ENCODE assay signal across 8 cellular contexts in the genomic region with DNA sequence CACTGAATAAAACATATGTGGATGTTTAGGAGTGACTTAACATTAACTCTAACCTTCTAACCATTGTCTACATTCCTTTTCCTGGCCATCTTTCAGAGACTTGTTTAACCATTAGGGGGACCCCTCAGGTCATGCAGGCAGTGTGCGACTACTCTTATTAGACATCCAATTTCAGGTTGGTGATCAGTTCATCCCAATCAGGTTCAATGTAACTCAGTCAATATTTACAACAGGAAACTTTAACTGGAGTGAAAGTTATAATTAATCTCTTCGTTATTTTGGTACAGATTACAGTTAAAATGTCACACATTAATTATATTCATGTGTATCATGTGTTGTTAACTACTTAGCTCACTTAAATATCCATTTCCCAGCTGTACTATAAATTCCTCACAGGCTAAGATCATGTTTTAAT.
DNase-seq lines count a peak whose midpoint lies in the region; ATAC-seq and TF ChIP-seq lines count a peak whose summit lies in the region.

No MANE protein-coding gene starts in this region.

- no peak for TF ChIP-seq POLR2A in vagina (IDR thresholded peaks at IDR 0.05)

- H3K4me3 ChIP-seq in heart right ventricle (no peak overlapping the region), vagina (no peak overlapping the region)

- H3K9me3 ChIP-seq in heart right ventricle (no peaks in the 10 kb centered on the region), vagina (no peaks in the 10 kb centered on the region)

- WGBS in heart right ventricle, 2 donors: 64 to 66% methylated on average over 2 of the region's 2 CpGs

- no peak overlapping the region for H3K27ac ChIP-seq in heart right ventricle
- no peak overlapping the region for H3K27ac ChIP-seq in vagina

- H3K27me3 ChIP-seq in heart right ventricle (no peaks in the 10 kb centered on the region), vagina (no peaks in the 10 kb centered on the region)

- H3K36me3 ChIP-seq in heart right ventricle (no peaks in the 10 kb centered on the region), vagina (no peaks in the 10 kb centered on the region)

- H3K4me1 ChIP-seq in heart right ventricle: no peaks in the 10 kb centered on the region
- H3K4me1 ChIP-seq in vagina: no peaks in the 10 kb centered on the region

- ATAC-seq in heart right ventricle: peak in 1 of 8 donors; percentile 24
- no peak for ATAC-seq in Right ventricle myocardium superior (ENCODE audit: poor library complexity)
- ATAC-seq in left cardiac atrium: no peak

- TF ChIP-seq CTCF in heart right ventricle (IDR thresholded peaks at IDR 0.05): peak in 7 of 9 donors; percentile 13 to 46 (median 33)
- TF ChIP-seq CTCF in vagina (IDR thresholded peaks at IDR 0.05): no peak

- intact Hi-C loops in heart right ventricle (cut with DNase I) (no loop called here), Right ventricle myocardium superior (cut with DNase I) (no loop called here), vagina (cut with DNase I) (no loop called here), left cardiac atrium (cut with DNase I) (no loop called here)

- DNase-seq in heart right ventricle (no peak), Right ventricle myocardium superior (no peak), HCEC 1CT (peak; percentile 83), LHCN-M2 (ENCODE audit: low read depth) (peak; percentile 76), dermis blood vessel endothelial cell (peak; percentile 78), vagina (ENCODE audit: extremely low spot score in 2 of 2) (no peak), left cardiac atrium (no peak), Ammon's horn (ENCODE audit: low spot score) (no peak)

Comparison
In these comparisons a context has a peak if more than half of its experiments do, and no peak if none do; other contexts are left out.
1. DNase-seq: peak in HCEC 1CT (single experiment), LHCN-M2 (single experiment) and dermis blood vessel endothelial cell (single experiment); none in heart right ventricle (0 of 2), Right ventricle myocardium superior (single experiment), vagina (0 of 2), left cardiac atrium (single experiment) and Ammon's horn (single experiment).
2. CTCF ChIP-seq: peak in heart right ventricle (7 of 9); none in vagina (0 of 3).